In genomic region chr7:147638566-147638965, GRCh38 we compare ENCODE assay signal across 22 cellular contexts.
"Had no signal": no experiment of that assay in that cellular context is flagged by ENCODE, and none has a peak within 500 bp of the region (broad histone marks: within the 10 kb centered on the region; RNA-seq: fewer than 3 reads in every experiment).

No MANE protein-coding gene starts in this region.

- H3K4me1 Mint-ChIP-seq: IgD-negative memory B cell had no signal

- DNase-seq: Kasumi-1, MM.1S, NCI-H1092 treated with DMSO at 0.1 percent for 48 hours, NCI-H1436, NCI-H187, NCI-H2029, NCI-H2081 treated with DMSO at 0.1 percent for 48 hours, NCI-H2171, NCI-H226, NCI-H446, NCI-H510A, NCI-H524 treated with DMSO at 0.1 percent for 48 hours, NCI-H69, NCI-H774, RPMI8226, SHP77 treated with DMSO at 0.1 percent for 48 hours, SJCRH30 had no signal

- H3K36me3 Mint-ChIP-seq: IgD-negative memory B cell had no signal

- H3K4me3 Mint-ChIP-seq: IgD-negative memory B cell had no signal

- H3K27ac ChIP-seq: HL-60, KMS-11, SJCRH30 had no signal

- ATAC-seq: K562, SK-N-SH treated with all-trans-retinoic acid at 6 μM for 48 hours had no signal

- H3K27me3 Mint-ChIP-seq: IgD-negative memory B cell had no signal

- H3K27ac Mint-ChIP-seq: IgD-negative memory B cell had no signal
